ENCODE assay signal across 1 cellular context in genomic region chr4:24720979-24721378, GRCh38.
TF ChIP-seq lines count a peak whose summit lies in the region.

No MANE protein-coding gene starts in this region.

TF ChIP-seq in H1, 55 proteins besides CTCF, POLR2A, EP300 and RAD21 (continued from another document):
- TF ChIP-seq CHD7 (IDR thresholded peaks at IDR 0.05; ENCODE audit: insufficient replicate concordance, low read length) (peak; percentile 69), MAX (IDR thresholded peaks at IDR 0.05) (no peak), ZNF274 (IDR thresholded peaks at IDR 0.05; ENCODE audit: borderline replicate concordance, extremely low read depth, low read length) (no peak), KDM4A (IDR thresholded peaks at IDR 0.05; ENCODE audit: low read depth, low read length, severe bottlenecking) (no peak), ATF2 (IDR thresholded peaks at IDR 0.05; ENCODE audit: low read length) (peak; percentile 41; the same call in 1 of the 2 replicates), TBP (IDR thresholded peaks at IDR 0.05; ENCODE audit: low read depth, low read length) (no peak), ATF3 (IDR thresholded peaks at IDR 0.05; ENCODE audit: insufficient read depth, low read depth, low read length) (no peak), EGR1 (IDR thresholded peaks at IDR 0.05; ENCODE audit: borderline replicate concordance, low read depth, low read length) (peak; percentile 93), CREB1 (IDR thresholded peaks at IDR 0.05) (no peak), JUN (IDR thresholded peaks at IDR 0.05; ENCODE audit: low read depth, low read length) (no peak), TEAD4 (IDR thresholded peaks at IDR 0.05; ENCODE audit: low read depth, low read length) (no peak), POU5F1 (IDR thresholded peaks at IDR 0.05; ENCODE audit: low read depth, low read length) (peak; percentile 96)
